Comparison of ENCODE assay signal across 20 cellular contexts in the genomic region with DNA sequence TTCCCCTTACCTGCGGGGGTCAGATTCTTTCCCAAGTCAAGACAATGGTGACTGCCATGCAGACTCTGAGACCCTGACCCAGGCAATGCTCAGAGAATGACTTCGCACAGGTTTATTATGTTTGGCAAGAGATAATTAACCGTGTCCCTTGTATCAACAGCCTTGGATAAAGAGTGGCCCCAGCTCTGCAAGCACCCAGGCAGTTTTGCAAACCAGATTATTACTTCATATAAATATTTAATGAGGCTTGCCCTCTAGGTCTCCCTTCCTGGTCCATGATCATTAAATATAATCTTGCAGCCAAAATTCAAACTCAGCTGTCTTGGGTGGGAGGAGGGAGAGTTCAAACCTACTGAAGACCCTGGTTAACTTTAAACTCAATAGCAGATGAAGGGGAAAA.
"Had no signal": no experiment of that assay in that cellular context is flagged by ENCODE, and none has a peak within 500 bp of the region (broad histone marks: within the 10 kb centered on the region; RNA-seq: fewer than 3 reads in every experiment).

No MANE protein-coding gene starts in this region.

- H3K36me3 ChIP-seq: Peyer's patch, SJSA1 had no signal

- DNase-seq: activated CD4-positive, alpha-beta memory T cell treated with anti-CD3 and anti-CD28 coated beads for 36 hours; activated CD4-positive, alpha-beta T cell treated with anti-CD3 and anti-CD28 coated beads, Interleukin-2, amount 10 ng/mL, durations not matched to agents 7 days and 5 days; activated CD4-positive, CD25-positive, alpha-beta regulatory T cell; activated CD8-positive, alpha-beta memory T cell treated with anti-CD3 and anti-CD28 coated beads, Interleukin-2, amount 50 U/mL, for 4 hours; activated gamma-delta T cell treated with Interleukin-2 at 50 U/mL for 16 hours; activated naive CD4-positive, alpha-beta T cell treated with anti-CD3 and anti-CD28 coated beads, Interleukin-2, amount 10 ng/mL, durations not matched to agents 7 days and 5 days; activated naive CD8-positive, alpha-beta T cell treated with anti-CD3 and anti-CD28 coated beads for 36 hours; activated T-cell treated with anti-CD3 and anti-CD28 coated beads, Interleukin-2, amount 50 U/mL, for 72 hours; cerebellar nuclear complex; Karpas-422; NCI-H187; NCI-H510A treated with DMSO at 0.1 percent for 48 hours; NCI-H774; Right ventricle myocardium superior; T-helper 17 cell; T-helper 9 cell had no signal

- H3K4me3 ChIP-seq: Peyer's patch, SJSA1 had no signal

- H3K27me3 ChIP-seq: Peyer's patch, SJSA1 had no signal

- H3K27ac ChIP-seq: Peyer's patch, RWPE1, SJSA1 had no signal

- H3K9me3 ChIP-seq: Peyer's patch, SJSA1 had no signal

- H3K4me1 ChIP-seq: Peyer's patch had no signal

- ATAC-seq: activated T-cell treated with anti-CD3 and anti-CD28 coated beads, Interleukin-2, amount 50 U/mL, for 72 hours; SK-N-SH treated with all-trans-retinoic acid at 6 μM for 48 hours; T-helper 17 cell had no signal
